In the genomic region with DNA sequence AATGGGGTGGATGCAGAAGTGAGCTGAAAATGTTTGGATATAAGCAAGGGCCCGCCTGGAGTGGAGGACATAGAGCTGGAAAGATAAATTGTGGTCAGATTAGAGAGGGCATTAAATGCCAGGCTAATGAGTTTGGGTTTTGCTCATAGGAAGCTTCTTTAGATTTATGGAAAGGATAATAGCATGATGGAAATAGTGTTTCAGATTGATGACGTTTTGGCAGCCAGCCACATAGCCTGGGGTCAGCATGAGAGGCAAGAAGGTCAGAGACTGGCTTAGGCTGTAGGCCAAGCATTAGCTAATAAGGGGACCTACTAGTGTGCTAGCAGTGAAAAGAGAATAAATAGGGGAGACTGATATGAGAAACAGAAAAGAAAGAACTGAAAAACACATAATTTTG, we compare ENCODE assay signal across 24 cellular contexts.
DNase-seq lines count a peak whose midpoint lies in the region; TF ChIP-seq lines count a peak whose summit lies in the region.
"Had no signal": no experiment of that assay in that cellular context is flagged by ENCODE, and none has a peak within 500 bp of the region (broad histone marks: within the 10 kb centered on the region; RNA-seq: fewer than 3 reads in every experiment).

No MANE protein-coding gene starts in this region.

- H3K27ac ChIP-seq in breast epithelium (no peak overlapping the region), coronary artery (no peak overlapping the region)
- H3K27ac ChIP-seq: BLaER1 treated with 17β-estradiol and CSF1 and Interleukin-3, amounts not matched to agents 10 nM and 100 nM; body of pancreas; GM23248; left lung; prostate gland had no signal

- no peaks in the 10 kb centered on the region for H3K4me1 ChIP-seq in breast epithelium
- H3K4me1 ChIP-seq: BLaER1 treated with 17β-estradiol and CSF1 and Interleukin-3, amounts not matched to agents 10 nM and 100 nM; Caco-2; left lung; prostate gland had no signal

- POLR2A ChIA-PET in MCF 10A (lab: Yijun Ruan, JAX): interaction anchor here (0.7 kb wide), 1 partner anchor 168 kb away, joined by 3 read pairs; no protein-coding TSS in a partner anchor

- TF ChIP-seq CTCF in MCF 10A (IDR thresholded peaks at IDR 0.05; ENCODE audit: unreplicated experiment) (no peak), breast epithelium (IDR thresholded peaks at IDR 0.05) (no peak), retinal pigment epithelial cell (conservative IDR thresholded peaks at IDR 0.05; ENCODE audit: low read depth, low read length) (no peak), coronary artery (IDR thresholded peaks at IDR 0.05) (no peak)

- H3K4me3 ChIP-seq in breast epithelium (no peak overlapping the region), MG63 (no peak overlapping the region), retinal pigment epithelial cell (ENCODE audit: low read length) (no peak overlapping the region), coronary artery (no peak overlapping the region)
- H3K4me3 ChIP-seq: BLaER1 treated with 17β-estradiol and CSF1 and Interleukin-3, amounts not matched to agents 10 nM and 100 nM; body of pancreas; GM12878; GM23248; left lung; prostate gland had no signal

- no peak overlapping the region for H3K27ac Mint-ChIP-seq in MCF 10A (ENCODE audit: low read depth, unreplicated experiment)
- H3K27ac Mint-ChIP-seq: HFFc6 had no signal

- TF ChIP-seq POLR2A in breast epithelium (IDR thresholded peaks at IDR 0.05): no peak

- no peaks in the 10 kb centered on the region for H3K36me3 Mint-ChIP-seq in MCF 10A (ENCODE audit: insufficient read depth, unreplicated experiment)

- H3K36me3 ChIP-seq in breast epithelium: no peaks in the 10 kb centered on the region
- H3K36me3 ChIP-seq in MG63: no peaks in the 10 kb centered on the region
- H3K36me3 ChIP-seq: BLaER1 treated with 17β-estradiol and CSF1 and Interleukin-3, amounts not matched to agents 10 nM and 100 nM; left lung; prostate gland had no signal

- no peaks in the 10 kb centered on the region for H3K9me3 ChIP-seq in breast epithelium
- H3K9me3 ChIP-seq in MG63: no peaks in the 10 kb centered on the region
- H3K9me3 ChIP-seq: BLaER1 treated with 17β-estradiol and CSF1 and Interleukin-3, amounts not matched to agents 10 nM and 100 nM; body of pancreas; Caco-2; left lung; prostate gland had no signal

- H3K9me3 Mint-ChIP-seq in MCF 10A (ENCODE audit: unreplicated experiment): no peaks in the 10 kb centered on the region
- H3K9me3 Mint-ChIP-seq: activated T-cell treated with anti-CD3 and anti-CD28 coated beads, Interleukin-2, amount 50 U/mL, for 4 hours; HFFc6 had no signal

- CTCF ChIA-PET in MCF 10A (lab: Yijun Ruan, JAX): interaction anchor here (2.1 kb wide), 1 partner anchor 194 kb away, joined by 8 read pairs; no protein-coding TSS in a partner anchor

- DNase-seq in MCF 10A (ENCODE audit: unreplicated experiment): peak; percentile 27
- no peak for DNase-seq in breast epithelium (ENCODE audit: low spot score in 2 of 2)
- peak; percentile 56 for DNase-seq in MG63
- peak; percentile 83 for DNase-seq in NCI-H69 (lab: John Stamatoyannopoulos, UW)
- DNase-seq in retinal pigment epithelial cell (ENCODE audit: low read depth): peak; percentile 14
- DNase-seq in coronary artery (ENCODE audit: low spot score): no peak
- no peak for DNase-seq in midbrain (lab: John Stamatoyannopoulos, UW)
- DNase-seq in stimulated activated CD4-positive, alpha-beta T cell treated with anti-CD3 and anti-CD28 coated beads, Interleukin-12 subunit alpha, Interleukin-12 subunit beta, amount 100 ng/mL, for 4 hours: no peak
- DNase-seq: activated CD4-positive, alpha-beta T cell treated with anti-CD3 and anti-CD28 coated beads, Interleukin-2, amount 50 U/mL, for 1 hour; activated naive CD4-positive, alpha-beta T cell; activated T-cell treated with anti-CD3 and anti-CD28 coated beads, Interleukin-2, amount 50 U/mL, for 4 hours; body of pancreas; Caco-2; cerebellar nuclear complex; GM23248; HFFc6; left lung; mesendoderm; NCI-H526; stimulated activated naive CD4-positive, alpha-beta T cell treated with Interleukin-2 at 50 U/mL for 16 hours; T-helper 9 cell had no signal

- H3K27me3 ChIP-seq in breast epithelium (no peaks in the 10 kb centered on the region), MG63 (no peaks in the 10 kb centered on the region)
- H3K27me3 ChIP-seq: BLaER1 treated with 17β-estradiol and CSF1 and Interleukin-3, amounts not matched to agents 10 nM and 100 nM; body of pancreas; left lung had no signal

- peaks cover 11% of the 10 kb centered on the region for H3K4me1 Mint-ChIP-seq in MCF 10A (ENCODE audit: insufficient read depth, unreplicated experiment)

- peaks cover 33% of the 10 kb centered on the region for H3K27me3 Mint-ChIP-seq in MCF 10A (ENCODE audit: insufficient read depth, unreplicated experiment)

- intact Hi-C loops in MCF 10A (cut with micrococcal nuclease) (no loop called here), breast epithelium (cut with DNase I; ENCODE audit: low total_unique reads) (no loop called here)

- H3K4me3 Mint-ChIP-seq in MCF 10A (ENCODE audit: unreplicated experiment): no peak overlapping the region
- H3K4me3 Mint-ChIP-seq: activated T-cell treated with anti-CD3 and anti-CD28 coated beads, Interleukin-2, amount 50 U/mL, for 4 hours; HFFc6 had no signal

- BruUV-seq in MCF 10A (replicated peaks; lab: Mats Ljungman, UMichigan): no TSS peak

Comparison
In these comparisons a context has a peak if more than half of its experiments do, and no peak if none do; other contexts are left out.
1. DNase-seq: peak in MCF 10A (single experiment), MG63 (single experiment), NCI-H69 (single experiment) and retinal pigment epithelial cell (single experiment); none in breast epithelium (0 of 2), coronary artery (single experiment), midbrain (single experiment) and stimulated activated CD4-positive, alpha-beta T cell treated with anti-CD3 and anti-CD28 coated beads, Interleukin-12 subunit alpha, Interleukin-12 subunit beta, amount 100 ng/mL, for 4 hours (single experiment).